Comparison of ENCODE assay signal across 10 cellular contexts in genomic region chr11:26331911-26332571, GRCh38. TPM values are rescaled to one million over a fixed set of nuclear protein-coding genes. Genes with fewer than 3 reads are reported as not detected.
DNase-seq lines count a peak whose midpoint lies in the region; ATAC-seq and TF ChIP-seq lines count a peak whose summit lies in the region.
"Had no signal": no experiment of that assay in that cellular context is flagged by ENCODE, and none has a peak within 500 bp of the region (broad histone marks: within the 10 kb centered on the region; RNA-seq: fewer than 3 reads in every experiment).

ANO3 (plus strand) TSS chr11:26332130; CDS start chr11:26332276, 146 bp downstream.

- H3K4me3 ChIP-seq in esophagus muscularis mucosa, result peak within 1 kb of the TSS; percentile 46 to 58 (median 48)

- no peaks in the 10 kb centered on the region for H3K27me3 ChIP-seq in esophagus muscularis mucosa

- no peak for ATAC-seq in activated CD4-positive, alpha-beta T cell treated with anti-CD3 and anti-CD28 coated beads for 36 hours
- ATAC-seq in GM21825 (IDR thresholded peaks at IDR 0.05; ENCODE audit: unreplicated experiment), result peak; percentile 97

- no peak within 1 kb of the TSS for H3K27ac ChIP-seq in esophagus muscularis mucosa (replicated peaks in 1 of 4)
- H3K27ac ChIP-seq: epithelial cell of prostate had no signal

- peak; percentile 45; the same call in 1 of the 2 replicates for TF ChIP-seq RAD21 in Ishikawa (IDR thresholded peaks at IDR 0.05; ENCODE audit: low read depth)

- H3K9me3 Mint-ChIP-seq in activated CD4-positive, alpha-beta T cell treated with anti-CD3 and anti-CD28 coated beads for 36 hours (ENCODE audit: low read depth), result no peaks in the 10 kb centered on the region

- CTCF ChIA-PET in activated CD4-positive, alpha-beta T cell treated with anti-CD3 and anti-CD28 coated beads for 36 hours (lab: Charles Lee), result no interaction called here

- POLR2A ChIA-PET in activated CD4-positive, alpha-beta T cell treated with anti-CD3 and anti-CD28 coated beads for 36 hours (lab: Charles Lee), result no interaction called here

- no peaks in the 10 kb centered on the region for H3K36me3 Mint-ChIP-seq in activated CD4-positive, alpha-beta T cell treated with anti-CD3 and anti-CD28 coated beads for 36 hours (ENCODE audit: low read depth)
- H3K36me3 Mint-ChIP-seq: CD4-positive, CD25-positive, alpha-beta regulatory T cell had no signal

- H3K4me1 Mint-ChIP-seq in activated CD4-positive, alpha-beta T cell treated with anti-CD3 and anti-CD28 coated beads for 36 hours, result no peaks in the 10 kb centered on the region
- H3K4me1 Mint-ChIP-seq: CD4-positive, CD25-positive, alpha-beta regulatory T cell had no signal

- peaks cover 0 to 15% (median 12%) of the 10 kb centered on the region in 4 donors for H3K4me1 ChIP-seq in esophagus muscularis mucosa

- TF ChIP-seq EP300 in Ishikawa (IDR thresholded peaks at IDR 0.05; ENCODE audit: borderline replicate concordance), result no peak
- no peak for TF ChIP-seq EP300 in esophagus muscularis mucosa (IDR thresholded peaks at IDR 0.05)

- WGBS in esophagus muscularis mucosa, result 5% methylated on average over 16 of the region's 36 CpGs

- TF ChIP-seq CTCF in esophagus muscularis mucosa (IDR thresholded peaks at IDR 0.05), result peak; percentile 57 to 69 (median 61)

- peak; percentile 47 for DNase-seq in activated CD4-positive, alpha-beta T cell treated with anti-CD3 and anti-CD28 coated beads for 36 hours
- no peak for DNase-seq in activated CD4-positive, alpha-beta T cell treated with anti-CD3 and anti-CD28 coated beads, Interleukin-2, amount 50 U/mL, for 1 hour
- peak; percentile 57 to 73 for DNase-seq in SHP77 (lab: John Stamatoyannopoulos, UW)
- DNase-seq in esophagus muscularis mucosa (ENCODE audit: extremely low spot score), result no peak
- DNase-seq in myocyte (ENCODE audit: low read depth), result peak; percentile 75
- DNase-seq in NCI-H1694 treated with DMSO at 0.1 percent for 48 hours (lab: John Stamatoyannopoulos, UW), result no peak
- DNase-seq: CD4-positive, CD25-positive, alpha-beta regulatory T cell had no signal

- intact Hi-C loops in activated CD4-positive, alpha-beta T cell treated with anti-CD3 and anti-CD28 coated beads for 36 hours (cut with DNase I, micrococcal nuclease), result no loop called here
- intact Hi-C loops in esophagus muscularis mucosa (cut with DNase I), result loop anchor here (10.0 kb wide), 1 partner anchor 313 kb away; no protein-coding TSS in a partner anchor

- H3K27ac Mint-ChIP-seq in activated CD4-positive, alpha-beta T cell treated with anti-CD3 and anti-CD28 coated beads for 36 hours, result no peak within 1 kb of the TSS
- H3K27ac Mint-ChIP-seq: CD4-positive, CD25-positive, alpha-beta regulatory T cell had no signal

- no peaks in the 10 kb centered on the region for H3K36me3 ChIP-seq in esophagus muscularis mucosa

- H3K9me3 ChIP-seq in esophagus muscularis mucosa, result no peaks in the 10 kb centered on the region

- H3K4me3 Mint-ChIP-seq in activated CD4-positive, alpha-beta T cell treated with anti-CD3 and anti-CD28 coated beads for 36 hours, result no peak within 1 kb of the TSS
- H3K4me3 Mint-ChIP-seq: CD4-positive, CD25-positive, alpha-beta regulatory T cell had no signal

- H3K27me3 Mint-ChIP-seq in activated CD4-positive, alpha-beta T cell treated with anti-CD3 and anti-CD28 coated beads for 36 hours, result peaks cover 18% of the 10 kb centered on the region
- H3K27me3 Mint-ChIP-seq: CD4-positive, CD25-positive, alpha-beta regulatory T cell had no signal

- no peak for TF ChIP-seq POLR2A in esophagus muscularis mucosa (IDR thresholded peaks at IDR 0.05; ENCODE audit: low read depth)

TF ChIP-seq in Ishikawa, 13 proteins besides CTCF, POLR2A, EP300 and RAD21:
- peak; percentile 57; the same call in 1 of the 2 replicates for TF ChIP-seq ZBTB7A (IDR thresholded peaks at IDR 0.05; ENCODE audit: low read depth)
- TF ChIP-seq TCF12 (IDR thresholded peaks at IDR 0.05; ENCODE audit: low read depth), result no peak

RNA-seq across cellular contexts. Expression of gene ANO3, which starts in this region (rescaled TPM):
- total RNA-seq in activated CD4-positive, alpha-beta T cell treated with anti-CD3 and anti-CD28 coated beads for 36 hours, result not detected
- total RNA-seq in esophagus muscularis mucosa, result under 1 TPM in 1 of 4 donors, not detected in 3; 0.17 TPM
- total RNA-seq in myocyte, result not detected in 2 replicates
- not detected for polyA plus RNA-seq in myocyte (2012)
- total RNA-seq: CD4-positive, CD25-positive, alpha-beta regulatory T cell had no signal
- polyA plus RNA-seq: CD4-positive, CD25-positive, alpha-beta regulatory T cell had no signal

Comparison
In these comparisons a context has a peak if more than half of its experiments do, and no peak if none do; other contexts are left out.
1. Peak in DNase-seq in activated CD4-positive, alpha-beta T cell treated with anti-CD3 and anti-CD28 coated beads for 36 hours; RNA of the gene not detected or under 1 TPM.
2. Peak in DNase-seq in myocyte; RNA of the gene not detected or under 1 TPM.
3. DNase-seq: peak in SHP77 (2 of 2); none in activated CD4-positive, alpha-beta T cell treated with anti-CD3 and anti-CD28 coated beads, Interleukin-2, amount 50 U/mL, for 1 hour (single experiment), esophagus muscularis mucosa (single experiment) and NCI-H1694 treated with DMSO at 0.1 percent for 48 hours (single experiment).